ENCODE assay signal across 24 cellular contexts in genomic region chr1:212104586-212105282, GRCh38.
A peak's percentile ranks its signal among the peaks of the same experiment; 100 is the strongest.
DNase-seq lines count a peak whose midpoint lies in the region; ATAC-seq and TF ChIP-seq lines count a peak whose summit lies in the region.
"Had no signal": no experiment of that assay in that cellular context is flagged by ENCODE, and none has a peak within 500 bp of the region (broad histone marks: within the 10 kb centered on the region; RNA-seq: fewer than 3 reads in every experiment).

No MANE protein-coding gene starts in this region.

- no peak for TF ChIP-seq CTCF in GM23338 (conservative IDR thresholded peaks at IDR 0.05; ENCODE audit: low read depth in 2 of 2)
- TF ChIP-seq CTCF in brain microvascular endothelial cell (IDR thresholded peaks at IDR 0.05; ENCODE audit: low read depth, low read length, missing control alignments) = no peak

- peak overlapping the region; percentile 86 for H3K27ac Mint-ChIP-seq in GM23338
- H3K27ac Mint-ChIP-seq: HFFc6; IgD-negative memory B cell; stimulated activated naive CD8-positive, alpha-beta T cell treated with anti-CD3 and anti-CD28 coated beads, Interleukin-15, amount 100 ng/mL, for 72 hours; T-helper 1 cell treated with Interleukin-12 subunit alpha and Interleukin-12 subunit beta and Interleukin-4 antibody, amounts not matched to agents 30 μg/mL and 1 μg/mL, for 36 hours; type B pancreatic cell had no signal

- in situ Hi-C loops in brain microvascular endothelial cell (cut with HindIII; ENCODE audit: low pct_ligation_motif_present, low sequenced_read_pairs) = no loop called here

- DNase-seq in GM23338 (ENCODE audit: low spot score) (no peak), adipocyte (ENCODE audit: low read depth) (peak; percentile 47), sciatic nerve (ENCODE audit: low spot score) (no peak), brain microvascular endothelial cell (no peak), ureter (ENCODE audit: low spot score) (no peak), AG20443 (ENCODE audit: low spot score) (no peak)
- DNase-seq: activated CD4-positive, alpha-beta T cell treated with anti-CD3 and anti-CD28 coated beads, Interleukin-2, amount 50 U/mL, for 1 hour; activated gamma-delta T cell; BE2C; Caco-2; HFFc6; NCI-H1436; NCI-H526 treated with DMSO at 0.1 percent for 48 hours; OCI-M1; SIG-M5; spleen; stimulated activated CD4-positive, alpha-beta T cell treated with anti-CD3 and anti-CD28 coated beads, Interleukin-4, amount 100 ng/mL, for 24 hours; stimulated activated naive CD8-positive, alpha-beta T cell treated with anti-CD3 and anti-CD28 coated beads, Interleukin-15, amount 100 ng/mL, for 72 hours had no signal

- no peaks in the 10 kb centered on the region for H3K79me2 ChIP-seq in GM23338 (replicated peaks; ENCODE audit: insufficient read depth)

- intact Hi-C loops in sciatic nerve (cut with DNase I) = no loop called here

- H3F3A ChIP-seq in GM23338 (replicated peaks; ENCODE audit: low read depth) = no peaks in the 10 kb centered on the region

- no peak overlapping the region for H2AFZ ChIP-seq in GM23338

- H3K27me3 ChIP-seq in GM23338 (ENCODE audit: insufficient read depth) (no peaks in the 10 kb centered on the region), adipocyte (replicated peaks; ENCODE audit: control insufficient read depth, insufficient read depth, low read length) (no peaks in the 10 kb centered on the region), iPS-15b (ENCODE audit: control insufficient read depth, insufficient read depth, low read length) (no peaks in the 10 kb centered on the region), brain microvascular endothelial cell (replicated peaks) (no peaks in the 10 kb centered on the region)
- H3K27me3 ChIP-seq: BE2C, spleen had no signal

- no peak overlapping the region for H3K9ac ChIP-seq in adipocyte (ENCODE audit: low read length)
- H3K9ac ChIP-seq in iPS-15b (ENCODE audit: low read depth, low read length) = peak overlapping the region; percentile 2

- H4K20me1 ChIP-seq in GM23338 (replicated peaks; ENCODE audit: insufficient read depth) = no peaks in the 10 kb centered on the region

- H3K9me3 ChIP-seq in adipocyte (ENCODE audit: control insufficient read depth, low read length) (no peaks in the 10 kb centered on the region), iPS-15b (ENCODE audit: control insufficient read depth, insufficient read depth, low read length) (no peaks in the 10 kb centered on the region)
- H3K9me3 ChIP-seq: BE2C, Caco-2, spleen had no signal

- H3K27me3 Mint-ChIP-seq in GM23338 (ENCODE audit: insufficient read depth, low read depth, poor library complexity) = no peaks in the 10 kb centered on the region
- H3K27me3 Mint-ChIP-seq: IgD-negative memory B cell; stimulated activated naive CD8-positive, alpha-beta T cell treated with anti-CD3 and anti-CD28 coated beads, Interleukin-15, amount 100 ng/mL, for 72 hours; type B pancreatic cell had no signal

- ATAC-seq in GM23338 (no peak), sciatic nerve (peak; percentile 44), HG03457 (IDR thresholded peaks at IDR 0.05; ENCODE audit: unreplicated experiment) (no peak)
- ATAC-seq: stimulated activated naive CD8-positive, alpha-beta T cell treated with anti-CD3 and anti-CD28 coated beads, Interleukin-15, amount 100 ng/mL, for 72 hours had no signal

- no peaks in the 10 kb centered on the region for H3K9me2 ChIP-seq in GM23338 (ENCODE audit: insufficient read depth)

- peaks cover 25% of the 10 kb centered on the region for H3K36me3 Mint-ChIP-seq in GM23338 (ENCODE audit: low read depth)
- H3K36me3 Mint-ChIP-seq: IgD-negative memory B cell had no signal

- H3K36me3 ChIP-seq in GM23338 (ENCODE audit: insufficient read depth) (peaks cover 3% of the 10 kb centered on the region; the same call in 1 of the 2 replicates), adipocyte (ENCODE audit: control insufficient read depth, insufficient read depth, low read length, severe bottlenecking) (no peaks in the 10 kb centered on the region), iPS-15b (ENCODE audit: control insufficient read depth, insufficient read depth, low read length) (peaks cover 3% of the 10 kb centered on the region), brain microvascular endothelial cell (replicated peaks) (no peaks in the 10 kb centered on the region)

- H3K4me1 Mint-ChIP-seq in GM23338 = peaks cover 50% of the 10 kb centered on the region
- H3K4me1 Mint-ChIP-seq: IgD-negative memory B cell had no signal

- no peak overlapping the region for H3K4me3 Mint-ChIP-seq in GM23338
- H3K4me3 Mint-ChIP-seq: HFFc6; IgD-negative memory B cell; stimulated activated naive CD8-positive, alpha-beta T cell treated with anti-CD3 and anti-CD28 coated beads, Interleukin-15, amount 100 ng/mL, for 72 hours; T-helper 1 cell treated with Interleukin-12 subunit alpha and Interleukin-12 subunit beta and Interleukin-4 antibody, amounts not matched to agents 30 μg/mL and 1 μg/mL, for 36 hours; type B pancreatic cell had no signal

- no peak overlapping the region for H3K4me2 ChIP-seq in GM23338

- H3K9me3 Mint-ChIP-seq in GM23338 = no peaks in the 10 kb centered on the region
- H3K9me3 Mint-ChIP-seq: HFFc6; IgD-negative memory B cell; stimulated activated naive CD8-positive, alpha-beta T cell treated with anti-CD3 and anti-CD28 coated beads, Interleukin-15, amount 100 ng/mL, for 72 hours; T-helper 1 cell treated with Interleukin-12 subunit alpha and Interleukin-12 subunit beta and Interleukin-4 antibody, amounts not matched to agents 30 μg/mL and 1 μg/mL, for 36 hours; type B pancreatic cell had no signal

- H3K4me3 ChIP-seq in GM23338 = no peak overlapping the region
- no peak overlapping the region for H3K4me3 ChIP-seq in adipocyte (ENCODE audit: low read length)
- no peak overlapping the region for H3K4me3 ChIP-seq in iPS-15b (ENCODE audit: low read depth, low read length)
- no peak overlapping the region for H3K4me3 ChIP-seq in brain microvascular endothelial cell (ENCODE audit: low read depth, low read length)
- H3K4me3 ChIP-seq: spleen had no signal

- H3K4me1 ChIP-seq in GM23338 (ENCODE audit: insufficient read depth) (peaks cover 43% of the 10 kb centered on the region), adipocyte (ENCODE audit: control insufficient read depth, insufficient read depth, low read length) (peaks cover 19% of the 10 kb centered on the region), iPS-15b (ENCODE audit: control insufficient read depth, insufficient read depth, low read length) (peaks cover 18% of the 10 kb centered on the region)

- H3K27ac ChIP-seq in GM23338 (ENCODE audit: low read depth) (peak overlapping the region; percentile 14; the same call in 1 of the 2 replicates), brain microvascular endothelial cell (no peak overlapping the region)
- H3K27ac ChIP-seq: HL-60, spleen had no signal

TF ChIP-seq in GM23338, 12 proteins besides CTCF, POLR2A, EP300 and RAD21 (continues in another document):
- TF ChIP-seq CREB1 (CRISPR knock-in tag; IDR thresholded peaks at IDR 0.05; ENCODE audit: low read depth) = no peak
